15 cellular contexts compared by ENCODE assay signal in genomic region chr15:70935631-70936030, GRCh38. TPM values are rescaled to one million over a fixed set of nuclear protein-coding genes. Genes with fewer than 3 reads are reported as not detected.
DNase-seq lines count a peak whose midpoint lies in the region; ATAC-seq and TF ChIP-seq lines count a peak whose summit lies in the region.
"Had no signal": no experiment of that assay in that cellular context is flagged by ENCODE, and none has a peak within 500 bp of the region (broad histone marks: within the 10 kb centered on the region; RNA-seq: fewer than 3 reads in every experiment).

No MANE protein-coding gene starts in this region.

- ATAC-seq in SK-N-SH treated with all-trans-retinoic acid at 6 μM for 48 hours, result peak; percentile 39; the same call in 1 of the 3 replicates
- ATAC-seq in GM23338, result peak; percentile 91
- ATAC-seq in Panc1, result 0 out of 2 replicates have a peak, but pooled peaks have one; percentile 53
- ATAC-seq in GM18520 (IDR thresholded peaks at IDR 0.05; ENCODE audit: unreplicated experiment), result no peak

- H3K9me3 ChIP-seq in SK-N-SH (no peaks in the 10 kb centered on the region), Panc1 (ENCODE audit: control insufficient read depth, insufficient read depth, low read depth, low read length) (no peaks in the 10 kb centered on the region), MG63 (no peaks in the 10 kb centered on the region)
- H3K9me3 ChIP-seq: BE2C had no signal

- no peak overlapping the region for H3K27ac Mint-ChIP-seq in GM23338
- H3K27ac Mint-ChIP-seq: CD4-positive, CD25-positive, alpha-beta regulatory T cell; IgD-negative memory B cell had no signal

- POLR2A ChIA-PET in SK-N-SH (lab: Yijun Ruan, JAX), result no interaction called here
- POLR2A ChIA-PET in Panc1 (lab: Charles Lee), result no interaction called here

- H2AFZ ChIP-seq in SK-N-SH (ENCODE audit: low read depth), result no peak overlapping the region
- no peak overlapping the region for H2AFZ ChIP-seq in GM23338

- H3K4me1 ChIP-seq in SK-N-SH (ENCODE audit: control insufficient read depth in 1 of 2, insufficient read depth in 2 of 2, low read depth in 1 of 2, low read length in 1 of 2), result peaks cover 0 to 10% of the 10 kb centered on the region in 2 experiments; a peak in 2 of 4 replicates
- H3K4me1 ChIP-seq in GM23338 (ENCODE audit: insufficient read depth), result peaks cover 7% of the 10 kb centered on the region
- H3K4me1 ChIP-seq in Panc1 (ENCODE audit: control insufficient read depth, insufficient read depth, low read length), result no peaks in the 10 kb centered on the region

- BruUV-seq in Panc1 (replicated peaks; lab: Mats Ljungman, UMichigan), result no TSS peak

- TF ChIP-seq CTCF in SK-N-SH (IDR thresholded peaks at IDR 0.05), result no peak
- no peak for TF ChIP-seq CTCF in GM23338 (conservative IDR thresholded peaks at IDR 0.05; ENCODE audit: low read depth in 2 of 2)
- TF ChIP-seq CTCF in Panc1 (IDR thresholded peaks at IDR 0.05), result no peak

- DNase-seq in SK-N-SH, result no peak
- peak; percentile 50 for DNase-seq in GM23338 (ENCODE audit: low spot score)
- DNase-seq in Panc1 (ENCODE audit: low read depth, low spot score), result no peak
- peak; percentile 30 for DNase-seq in iPS-NIHi7 (ENCODE audit: extremely low spot score)
- no peak for DNase-seq in MG63
- DNase-seq: CD4-positive, CD25-positive, alpha-beta regulatory T cell; GOT3; MV-4-11; NCI-H226; T-helper 2 cell had no signal

- no peaks in the 10 kb centered on the region for H4K20me1 ChIP-seq in SK-N-SH (ENCODE audit: insufficient read depth)
- H4K20me1 ChIP-seq in GM23338 (replicated peaks; ENCODE audit: insufficient read depth), result no peaks in the 10 kb centered on the region

- CTCF ChIA-PET in SK-N-SH (lab: Yijun Ruan, JAX) (interaction anchor here (1.0 to 2.4 kb wide), 4 partner anchors 14 to 234 kb away, joined by 3 to 5 read pairs (median 3); no protein-coding TSS in a partner anchor), Panc1 (lab: Charles Lee) (interaction anchor here (0.8 kb wide), 1 partner anchor 107 kb away, joined by 3 read pairs; no protein-coding TSS in a partner anchor)

- intact Hi-C loops in Panc1 (cut with micrococcal nuclease; ENCODE audit: unreplicated experiment), result no loop called here

- no peak for TF ChIP-seq EP300 in SK-N-SH (IDR thresholded peaks at IDR 0.05; ENCODE audit: borderline replicate concordance in 1 of 2, low read depth in 1 of 2, low read length in 1 of 2)

- WGBS in SK-N-SH (ENCODE audit: low lambda C conversion rate), result 86% methylated on average over 3 of the region's 3 CpGs

- H3K4me3 Mint-ChIP-seq in GM23338, result no peak overlapping the region
- H3K4me3 Mint-ChIP-seq: CD4-positive, CD25-positive, alpha-beta regulatory T cell; IgD-negative memory B cell had no signal

- H3K4me3 ChIP-seq in SK-N-SH (ENCODE audit: low read depth in 2 of 2, low read length in 1 of 2) (no peak overlapping the region), GM23338 (no peak overlapping the region), Panc1 (ENCODE audit: low read depth in 2 of 2, low read length in 2 of 2) (no peak overlapping the region), MG63 (no peak overlapping the region)

- no peak overlapping the region for H3K9ac ChIP-seq in SK-N-SH

- H3K9me2 ChIP-seq in SK-N-SH, result no peaks in the 10 kb centered on the region
- H3K9me2 ChIP-seq in GM23338 (ENCODE audit: insufficient read depth), result no peaks in the 10 kb centered on the region

- no peaks in the 10 kb centered on the region for H3K27me3 Mint-ChIP-seq in GM23338 (ENCODE audit: insufficient read depth, low read depth, poor library complexity)
- H3K27me3 Mint-ChIP-seq: CD4-positive, CD25-positive, alpha-beta regulatory T cell; IgD-negative memory B cell had no signal

- no peaks in the 10 kb centered on the region for H3K79me2 ChIP-seq in SK-N-SH (ENCODE audit: insufficient read depth)
- no peaks in the 10 kb centered on the region for H3K79me2 ChIP-seq in GM23338 (replicated peaks; ENCODE audit: insufficient read depth)

- H3K9me3 Mint-ChIP-seq in GM23338, result no peaks in the 10 kb centered on the region

- in situ Hi-C loops in Panc1 (cut with HindIII; ENCODE audit: low pct_unique_long_range_greater_than_20kb, low sequenced_read_pairs), result no loop called here

- H3F3A ChIP-seq in SK-N-SH (replicated peaks; ENCODE audit: insufficient read depth), result peaks cover 4% of the 10 kb centered on the region
- no peaks in the 10 kb centered on the region for H3F3A ChIP-seq in GM23338 (replicated peaks; ENCODE audit: low read depth)

- H3K36me3 Mint-ChIP-seq in GM23338 (ENCODE audit: low read depth), result no peaks in the 10 kb centered on the region
- H3K36me3 Mint-ChIP-seq: CD4-positive, CD25-positive, alpha-beta regulatory T cell; IgD-negative memory B cell had no signal

- H3K27ac ChIP-seq in SK-N-SH (ENCODE audit: low read depth in 2 of 2, low read length in 1 of 2) (no peak overlapping the region), GM23338 (ENCODE audit: low read depth) (no peak overlapping the region), Panc1 (ENCODE audit: low read length) (no peak overlapping the region)

- H3K36me3 ChIP-seq in SK-N-SH (replicated peaks in 1 of 2; ENCODE audit: control insufficient read depth in 1 of 2, insufficient read depth in 2 of 2, low read length in 1 of 2), result no peaks in the 10 kb centered on the region
- no peaks in the 10 kb centered on the region for H3K36me3 ChIP-seq in GM23338 (ENCODE audit: insufficient read depth)
- H3K36me3 ChIP-seq in Panc1 (ENCODE audit: control insufficient read depth, insufficient read depth, low read length), result no peaks in the 10 kb centered on the region
- no peaks in the 10 kb centered on the region for H3K36me3 ChIP-seq in MG63
- H3K36me3 ChIP-seq: BE2C had no signal

- no peak for TF ChIP-seq RAD21 in SK-N-SH (IDR thresholded peaks at IDR 0.05; ENCODE audit: low read length)

- H3K27me3 ChIP-seq in SK-N-SH (ENCODE audit: insufficient read depth) (no peaks in the 10 kb centered on the region), GM23338 (ENCODE audit: insufficient read depth) (no peaks in the 10 kb centered on the region), Panc1 (ENCODE audit: control insufficient read depth, insufficient read depth, low read length) (no peaks in the 10 kb centered on the region), MG63 (no peaks in the 10 kb centered on the region)
- H3K27me3 ChIP-seq: BE2C had no signal

- H3K4me2 ChIP-seq in SK-N-SH (no peak overlapping the region), GM23338 (no peak overlapping the region)

- peaks cover 8% of the 10 kb centered on the region; the same call in 2 of the 3 replicates for H3K4me1 Mint-ChIP-seq in GM23338
- H3K4me1 Mint-ChIP-seq: CD4-positive, CD25-positive, alpha-beta regulatory T cell had no signal

TF ChIP-seq in SK-N-SH treated with all-trans-retinoic acid at 6 μM for 48 hours, 23 proteins besides CTCF, POLR2A, EP300 and RAD21:
- no peak for TF ChIP-seq BACH2 (CRISPR knock-in tag; IDR thresholded peaks at IDR 0.05; ENCODE audit: borderline replicate concordance)
- TF ChIP-seq TCF4 (CRISPR knock-in tag; IDR thresholded peaks at IDR 0.05; ENCODE audit: borderline replicate concordance), result no peak
- no peak for TF ChIP-seq OSR1 (CRISPR knock-in tag; IDR thresholded peaks at IDR 0.05)
- TF ChIP-seq ZFP30 (CRISPR knock-in tag; IDR thresholded peaks at IDR 0.05), result no peak
- TF ChIP-seq ARNTL (CRISPR knock-in tag; IDR thresholded peaks at IDR 0.05; ENCODE audit: borderline replicate concordance, low read depth), result no peak

TF ChIP-seq in GM23338, 12 proteins besides CTCF, POLR2A, EP300 and RAD21 (continues in another document):
- TF ChIP-seq POLR2AphosphoS5 (IDR thresholded peaks at IDR 0.05; ENCODE audit: low read depth) (no peak), ZNF331 (CRISPR knock-in tag; IDR thresholded peaks at IDR 0.05; ENCODE audit: low read depth) (no peak)
- TF ChIP-seq, protein P1, sequence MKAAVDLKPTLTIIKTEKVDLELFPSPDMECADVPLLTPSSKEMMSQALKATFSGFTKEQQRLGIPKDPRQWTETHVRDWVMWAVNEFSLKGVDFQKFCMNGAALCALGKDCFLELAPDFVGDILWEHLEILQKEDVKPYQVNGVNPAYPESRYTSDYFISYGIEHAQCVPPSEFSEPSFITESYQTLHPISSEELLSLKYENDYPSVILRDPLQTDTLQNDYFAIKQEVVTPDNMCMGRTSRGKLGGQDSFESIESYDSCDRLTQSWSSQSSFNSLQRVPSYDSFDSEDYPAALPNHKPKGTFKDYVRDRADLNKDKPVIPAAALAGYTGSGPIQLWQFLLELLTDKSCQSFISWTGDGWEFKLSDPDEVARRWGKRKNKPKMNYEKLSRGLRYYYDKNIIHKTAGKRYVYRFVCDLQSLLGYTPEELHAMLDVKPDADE (IDR thresholded peaks at IDR 0.05), result no peak

RNA-seq across cellular contexts. Expression of gene LRRC49, which starts 43.0 kb away (rescaled TPM):
- 7.2 and 10.4 TPM in 2 replicates for polyA plus RNA-seq in SK-N-SH (2012; rRNA removed)
- 10.5 and 13.2 TPM in 2 replicates for polyA plus RNA-seq in SK-N-SH (2012; cell fraction: cytosol; rRNA removed)
- 7.4 and 14.2 TPM in 2 replicates for polyA plus RNA-seq in SK-N-SH (2012; cell fraction: nucleus; rRNA removed)
- total RNA-seq in GM23338 (2014; rRNA removed; shearing (Covaris generic)), result 13.3 and 14.6 TPM in 2 replicates
- polyA plus RNA-seq in GM23338 (2016; fragmentation: Nextera tagmentation; extraction: Ambion mirVana), result 6.9 and 8.5 TPM in 2 replicates
- total RNA-seq in Panc1 (2021; ENCODE audit: unreplicated experiment), result 8.3 TPM
- 3.3 TPM for polyA plus RNA-seq in Panc1 (2012; ENCODE audit: insufficient read length)
- 8.3 and 18.1 TPM in 2 replicates for total RNA-seq in MG63 (2014; rRNA removed; shearing (Covaris generic); ENCODE audit: low replicate concordance)
- total RNA-seq: CD4-positive, CD25-positive, alpha-beta regulatory T cell; OCI-LY7 had no signal
- polyA plus RNA-seq: IgD-negative memory B cell had no signal

RNA-seq across cellular contexts. Expression of gene THAP10, which starts 43.4 kb away (rescaled TPM):
- polyA plus RNA-seq in SK-N-SH (2012; rRNA removed) (2.9 and 3.2 TPM in 2 replicates), GM23338 (2016; fragmentation: Nextera tagmentation; extraction: Ambion mirVana) (4.5 and 8.2 TPM in 2 replicates)
- 4.4 TPM in 2 replicates for polyA plus RNA-seq in SK-N-SH (2012; cell fraction: cytosol; rRNA removed)
- 2.5 and 3.8 TPM in 2 replicates for polyA plus RNA-seq in SK-N-SH (2012; cell fraction: nucleus; rRNA removed)
- total RNA-seq in GM23338 (2014; rRNA removed; shearing (Covaris generic)), result 5.5 and 5.7 TPM in 2 replicates
- 6.7 TPM for total RNA-seq in Panc1 (2021; ENCODE audit: unreplicated experiment)
- polyA plus RNA-seq in Panc1 (2012; ENCODE audit: insufficient read length), result 2.5 TPM
- total RNA-seq in MG63 (2014; rRNA removed; shearing (Covaris generic); ENCODE audit: low replicate concordance), result 5.6 and 8.9 TPM in 2 replicates
- total RNA-seq: CD4-positive, CD25-positive, alpha-beta regulatory T cell; OCI-LY7 had no signal
- polyA plus RNA-seq: CD4-positive, CD25-positive, alpha-beta regulatory T cell had no signal

Comparison
In these comparisons a context has a peak if more than half of its experiments do, and no peak if none do; other contexts are left out.
1. DNase-seq: peak in GM23338 (single experiment) and iPS-NIHi7 (single experiment); none in SK-N-SH (single experiment), Panc1 (single experiment) and MG63 (single experiment).